In the genomic region with DNA sequence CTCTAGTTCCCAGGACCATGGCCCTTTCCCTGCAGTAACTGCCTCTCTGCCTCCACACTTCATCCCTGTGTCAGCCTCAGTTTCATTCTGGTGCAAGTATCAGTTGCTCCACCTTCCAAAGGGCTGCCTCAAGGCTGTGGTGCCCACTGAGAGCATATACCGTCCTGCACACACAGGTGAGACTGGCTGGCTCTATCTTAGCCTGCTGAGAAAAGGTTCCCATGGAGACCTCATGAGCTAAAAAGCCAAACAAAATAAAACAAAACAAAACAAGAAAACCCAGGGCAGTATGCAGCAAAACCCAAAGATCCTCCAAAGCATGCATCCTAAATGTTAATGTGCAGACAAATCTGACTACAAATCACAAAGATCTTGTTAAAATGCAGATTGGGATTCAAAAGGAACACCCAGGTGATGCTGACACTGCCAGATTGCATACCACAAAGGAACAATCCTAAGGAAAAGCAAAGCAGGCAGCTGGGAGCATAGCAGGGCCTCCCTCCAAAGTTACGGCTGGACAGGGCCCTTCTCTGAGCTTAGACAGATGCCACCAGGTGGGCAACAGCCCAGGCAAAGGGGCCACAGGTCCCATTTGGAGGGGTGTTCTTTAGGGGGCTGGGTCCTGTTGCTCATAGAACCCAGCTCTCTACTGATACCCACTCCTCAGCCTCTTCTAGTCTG, we compare ENCODE assay signal across 34 cellular contexts.
"Had no signal": no experiment of that assay in that cellular context is flagged by ENCODE, and none has a peak within 500 bp of the region (broad histone marks: within the 10 kb centered on the region; RNA-seq: fewer than 3 reads in every experiment).

No MANE protein-coding gene starts in this region.

- H3K27ac ChIP-seq: cardiac muscle cell, colonic mucosa, dorsolateral prefrontal cortex, gastrocnemius medialis, ovary, prostate gland, sigmoid colon, upper lobe of right lung, VCaP had no signal

- H3K4me1 Mint-ChIP-seq: brain; mesothelial cell of epicardium; naive B cell; nephron progenitor cell; stimulated activated memory B cell treated with anti-CD40 and anti-IgM and Interleukin-4, amounts not matched to agents 10 μg/mL and 1 μg/mL and 100 μg/mL, for 72 hours; stimulated activated naive CD8-positive, alpha-beta T cell treated with anti-CD3 and anti-CD28 coated beads, Interleukin-15, amount 100 ng/mL, for 72 hours had no signal

- H3K36me3 ChIP-seq: cardiac muscle cell, colonic mucosa, gastrocnemius medialis, ovary, prostate gland, sigmoid colon, upper lobe of right lung had no signal

- ATAC-seq: activated CD4-positive, CD25-positive, alpha-beta regulatory T cell treated with anti-CD3 and anti-CD28 coated beads, Interleukin-2, amount 50 U/mL, for 24 hours; gastrocnemius medialis; left cardiac atrium; stimulated activated memory B cell treated with anti-CD40 and anti-IgM and Interleukin-4, amounts not matched to agents 10 μg/mL and 1 μg/mL and 100 μg/mL, for 72 hours; stimulated activated naive CD8-positive, alpha-beta T cell treated with anti-CD3 and anti-CD28 coated beads, Interleukin-15, amount 100 ng/mL, for 72 hours; upper lobe of right lung had no signal

- H3K4me2 ChIP-seq: smooth muscle cell had no signal

- H3K36me3 Mint-ChIP-seq: brain; stimulated activated memory B cell treated with anti-CD40 and anti-IgM and Interleukin-4, amounts not matched to agents 10 μg/mL and 1 μg/mL and 100 μg/mL, for 72 hours had no signal

- DNase-seq: activated CD4-positive, alpha-beta T cell treated with anti-CD3 and anti-CD28 coated beads for 48 hours; activated CD4-positive, alpha-beta T cell treated with anti-CD3 and anti-CD28 coated beads, Interleukin-2, amount 50 U/mL, for 48 hours; activated CD8-positive, alpha-beta memory T cell treated with anti-CD3 and anti-CD28 coated beads for 24 hours; activated effector memory CD4-positive, alpha-beta T cell treated with Interleukin-2 at 50 U/mL for 16 hours; activated naive CD4-positive, alpha-beta T cell treated with Interleukin-2 at 50 U/mL for 16 hours; aorta; cerebellar nuclear complex; colonic mucosa; dorsolateral prefrontal cortex; effector memory CD4-positive, alpha-beta T cell; gastrocnemius medialis; glutamatergic neuron; left cardiac atrium; naive B cell; nephron progenitor cell; ovary; retina; sigmoid colon; stimulated activated CD4-positive, alpha-beta T cell treated with anti-CD3 and anti-CD28 coated beads, Interleukin-1b, Interleukin-23, amount 100 ng/mL, for 48 hours; stimulated activated CD4-positive, alpha-beta T cell treated with anti-CD3 and anti-CD28 coated beads, Interleukin-4, amount 100 ng/mL, for 4 hours; stimulated activated CD8-positive, alpha-beta memory T cell treated with anti-CD3 and anti-CD28 coated beads, Interleukin-4, amount 100 ng/mL, for 48 hours; stimulated activated naive CD8-positive, alpha-beta T cell treated with anti-CD3 and anti-CD28 coated beads, Interleukin-15, amount 100 ng/mL, for 72 hours; substantia nigra; T-helper 9 cell; upper lobe of right lung had no signal

- H3K27ac Mint-ChIP-seq: activated naive CD8-positive, alpha-beta T cell; brain; mesothelial cell of epicardium; naive B cell; nephron progenitor cell; stimulated activated memory B cell treated with anti-CD40 and anti-IgM and Interleukin-4, amounts not matched to agents 10 μg/mL and 1 μg/mL and 100 μg/mL, for 72 hours; stimulated activated naive CD8-positive, alpha-beta T cell treated with anti-CD3 and anti-CD28 coated beads, Interleukin-15, amount 100 ng/mL, for 72 hours had no signal

- H3K4me3 Mint-ChIP-seq: activated naive CD8-positive, alpha-beta T cell; brain; mesothelial cell of epicardium; naive B cell; nephron progenitor cell; stimulated activated memory B cell treated with anti-CD40 and anti-IgM and Interleukin-4, amounts not matched to agents 10 μg/mL and 1 μg/mL and 100 μg/mL, for 72 hours; stimulated activated naive CD8-positive, alpha-beta T cell treated with anti-CD3 and anti-CD28 coated beads, Interleukin-15, amount 100 ng/mL, for 72 hours had no signal

- H3K9me3 ChIP-seq: colonic mucosa, gastrocnemius medialis, ovary, prostate gland, upper lobe of right lung had no signal

- H3K27me3 ChIP-seq: cardiac muscle cell, colonic mucosa, dorsolateral prefrontal cortex, gastrocnemius medialis, ovary, sigmoid colon, upper lobe of right lung had no signal

- H3K4me3 ChIP-seq: cardiac muscle cell, colonic mucosa, dorsolateral prefrontal cortex, gastrocnemius medialis, ovary, prostate gland, sigmoid colon, smooth muscle cell, upper lobe of right lung had no signal

- H3K4me1 ChIP-seq: colonic mucosa, gastrocnemius medialis, prostate gland, sigmoid colon, upper lobe of right lung had no signal
